8 cellular contexts compared by ENCODE assay signal in the genomic region with DNA sequence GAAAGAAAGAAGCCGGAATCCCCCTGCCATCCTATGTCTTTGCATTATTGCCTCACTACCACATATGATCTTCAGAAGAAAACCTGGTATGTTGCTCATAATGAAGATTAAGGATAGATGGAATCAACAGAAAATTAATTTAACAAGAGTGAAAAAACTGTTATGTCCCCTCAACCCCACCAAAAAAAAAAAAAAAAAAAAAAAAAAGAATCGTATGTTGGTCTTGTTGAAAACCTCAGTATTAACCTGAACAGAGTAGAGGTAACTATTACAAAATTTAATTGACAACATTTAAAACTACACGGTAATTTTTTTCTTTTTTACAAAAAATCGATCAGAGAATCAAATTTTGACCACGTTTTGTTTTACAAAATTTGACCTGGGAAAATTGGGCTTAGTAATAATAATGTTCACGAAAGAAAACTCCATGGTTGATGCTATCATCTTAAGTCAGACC. TPM values are rescaled to one million over a fixed set of nuclear protein-coding genes. Genes with fewer than 3 reads are reported as not detected.
DNase-seq lines count a peak whose midpoint lies in the region; ATAC-seq and TF ChIP-seq lines count a peak whose summit lies in the region.

No MANE protein-coding gene starts in this region.

- ATAC-seq in psoas muscle = no peak
- ATAC-seq in GM19467 (IDR thresholded peaks at IDR 0.05; ENCODE audit: unreplicated experiment) = no peak
- ATAC-seq in left lobe of liver = no peak

- no peaks in the 10 kb centered on the region for H3K9me2 ChIP-seq in SU-DHL-6 (replicated peaks; ENCODE audit: insufficient read depth, low read length)

- H3K9ac ChIP-seq in ES-I3 (ENCODE audit: low read depth, low read length) (peak overlapping the region; percentile 97), SU-DHL-6 (ENCODE audit: low read length) (peak overlapping the region; percentile 96), fibroblast of lung (ENCODE audit: insufficient read depth, low read length) (peak overlapping the region; percentile 44)

- DNase-seq in fibroblast of lung (ENCODE audit: low read depth in 2 of 2) (no peak), psoas muscle (no peak), retina (no peak), NCI-H748 treated with DMSO at 0.1 percent for 48 hours (lab: John Stamatoyannopoulos, UW) (no peak), left lobe of liver (ENCODE audit: low spot score) (no peak)

- H3K4me1 ChIP-seq in ES-I3 (ENCODE audit: insufficient read depth, low read length) (peaks cover 3% of the 10 kb centered on the region; the same call in 1 of the 2 replicates), fibroblast of lung (ENCODE audit: control insufficient read depth, extremely low read depth, insufficient read depth, low read length) (peaks cover 8% of the 10 kb centered on the region), psoas muscle (peaks cover 27% of the 10 kb centered on the region)

- H3K9me3 ChIP-seq in ES-I3 (ENCODE audit: control insufficient read depth, insufficient read depth, low read length) (no peaks in the 10 kb centered on the region), SU-DHL-6 (ENCODE audit: insufficient read depth, low read length) (no peaks in the 10 kb centered on the region), fibroblast of lung (ENCODE audit: control insufficient read depth, insufficient read depth, low read depth, low read length) (no peaks in the 10 kb centered on the region), psoas muscle (no peaks in the 10 kb centered on the region)

- intact Hi-C loops in psoas muscle (cut with DNase I) = loop anchor here in 1 of 2 donors (5.0 kb wide), 1 partner anchor 35 kb away; no protein-coding TSS in a partner anchor

- H3K27ac ChIP-seq in SU-DHL-6 (ENCODE audit: low read depth, low read length) = peak overlapping the region; percentile 75
- peak overlapping the region; percentile 99 for H3K27ac ChIP-seq in fibroblast of lung (ENCODE audit: insufficient read depth, low read length)
- H3K27ac ChIP-seq in psoas muscle = peak overlapping the region; percentile 99

- TF ChIP-seq CTCF in SU-DHL-6 (IDR thresholded peaks at IDR 0.05; ENCODE audit: insufficient read depth, low read length, poor library complexity, severe bottlenecking) (no peak), fibroblast of lung (conservative IDR thresholded peaks at IDR 0.05 in 1 of 2, IDR thresholded peaks at IDR 0.05 in 1 of 2; ENCODE audit: low read depth in 1 of 2, low read length in 2 of 2) (no peak), psoas muscle (IDR thresholded peaks at IDR 0.05) (no peak)

- H2AFZ ChIP-seq in SU-DHL-6 (ENCODE audit: low read depth, low read length, severe bottlenecking) (peak overlapping the region; percentile 91), fibroblast of lung (ENCODE audit: low read length) (no peak overlapping the region)

- peak overlapping the region; percentile 98 for H3K4me3 ChIP-seq in SU-DHL-6 (ENCODE audit: insufficient read depth, low read length, poor library complexity, severe bottlenecking)
- H3K4me3 ChIP-seq in fibroblast of lung (replicated peaks in 1 of 4; ENCODE audit: control extremely low read depth in 1 of 4, insufficient read depth in 1 of 4, low read depth in 3 of 4, low read length in 4 of 4) = peak overlapping the region; percentile 72 to 91 (median 86)
- H3K4me3 ChIP-seq in psoas muscle = peak overlapping the region; percentile 91

- peaks cover 23% of the 10 kb centered on the region for H3K36me3 ChIP-seq in ES-I3 (ENCODE audit: insufficient read depth, low read length)
- peaks cover 15% of the 10 kb centered on the region for H3K36me3 ChIP-seq in SU-DHL-6 (ENCODE audit: low read length)
- peaks cover 12% of the 10 kb centered on the region for H3K36me3 ChIP-seq in fibroblast of lung (ENCODE audit: control insufficient read depth, insufficient read depth, low read length)
- H3K36me3 ChIP-seq in psoas muscle (ENCODE audit: insufficient read depth in 1 of 2, low read depth in 1 of 2) = peaks cover 4 to 25% of the 10 kb centered on the region in 2 donors

- 30 to 34% (median 31%) methylated on average over 6 of the region's 6 CpGs for WGBS in psoas muscle, 3 donors

- no peaks in the 10 kb centered on the region for H3K27me3 ChIP-seq in SU-DHL-6 (ENCODE audit: low read length)
- H3K27me3 ChIP-seq in fibroblast of lung (ENCODE audit: control insufficient read depth, insufficient read depth, low read length) = no peaks in the 10 kb centered on the region
- no peaks in the 10 kb centered on the region for H3K27me3 ChIP-seq in psoas muscle (ENCODE audit: insufficient read depth in 3 of 3, low read length in 2 of 3)

- H3F3A ChIP-seq in SU-DHL-6 (ENCODE audit: insufficient read depth) = no peaks in the 10 kb centered on the region

- H3K79me2 ChIP-seq in SU-DHL-6 (ENCODE audit: insufficient read depth, low read length) = peaks cover 40% of the 10 kb centered on the region
- peaks cover 42% of the 10 kb centered on the region for H3K79me2 ChIP-seq in fibroblast of lung (ENCODE audit: control insufficient read depth, insufficient read depth, low read length)

- H4K20me1 ChIP-seq in SU-DHL-6 (ENCODE audit: low read depth, low read length) (peaks cover 16% of the 10 kb centered on the region; the same call in 1 of the 2 replicates), fibroblast of lung (ENCODE audit: control insufficient read depth, extremely low read depth, insufficient read depth, low read length) (no peaks in the 10 kb centered on the region)

- H3K4me2 ChIP-seq in SU-DHL-6 (ENCODE audit: low read depth, low read length, poor library complexity, severe bottlenecking) (peak overlapping the region; percentile 97), fibroblast of lung (ENCODE audit: extremely low read depth, insufficient read depth, low read length) (peak overlapping the region; percentile 87)

RNA-seq across cellular contexts. Expression of a gene that starts 0.8 kb away (rescaled TPM):
- 522 and 674 TPM in 2 replicates for total RNA-seq in fibroblast of lung
- polyA plus RNA-seq in fibroblast of lung = 245 and 275 TPM in 2 replicates
- polyA plus RNA-seq in fibroblast of lung (2012) = 187 and 207 TPM in 2 replicates
- polyA minus RNA-seq in fibroblast of lung (ENCODE audit: low replicate concordance) = 111 and 122 TPM in 2 replicates
- total RNA-seq in psoas muscle = 100 to 1,000 TPM; 139 to 394 (median 224) TPM
- polyA plus RNA-seq in psoas muscle = 100 to 1,000 TPM in 2 of 3 donors, 10 to 100 TPM in 1; 73.6 to 201 (median 142) TPM
- 82.6 TPM for total RNA-seq in left lobe of liver

RNA-seq across cellular contexts. Expression of a gene that starts 29.2 kb away (rescaled TPM):
- 3.1 and 5.3 TPM in 2 replicates for total RNA-seq in fibroblast of lung
- polyA plus RNA-seq in fibroblast of lung = 0.31 and 0.38 TPM in 2 replicates
- 0.64 and 0.86 TPM in 2 replicates for polyA plus RNA-seq in fibroblast of lung (2012)
- polyA minus RNA-seq in fibroblast of lung (ENCODE audit: low replicate concordance) = 0.93 and 10.3 TPM in 2 replicates
- total RNA-seq in psoas muscle = 10 to 100 TPM in 3 of 4 donors, 1 to 10 TPM in 1; 9.0 to 29.3 (median 18.7) TPM
- 10 to 100 TPM in 2 of 3 donors, 1 to 10 TPM in 1; 2.3 to 13.4 (median 13.0) TPM for polyA plus RNA-seq in psoas muscle
- total RNA-seq in left lobe of liver = 6.5 TPM

Comparison
In these comparisons a context has a peak if more than half of its experiments do, and no peak if none do; other contexts are left out.
1. H3K9ac ChIP-seq: peak in every context shown above with its lines; median percentile 97 in ES-I3; 96 in SU-DHL-6; 44 in fibroblast of lung.